In genomic region chr3:117540583-117540982, GRCh38 we compare ENCODE assay signal across 19 cellular contexts.
"Had no signal": no experiment of that assay in that cellular context is flagged by ENCODE, and none has a peak within 500 bp of the region (broad histone marks: within the 10 kb centered on the region; RNA-seq: fewer than 3 reads in every experiment).

No MANE protein-coding gene starts in this region.

- H3K4me3 ChIP-seq: breast epithelium, gastrocnemius medialis, heart left ventricle, psoas muscle, right lobe of liver, suprapubic skin, upper lobe of left lung had no signal

- DNase-seq: activated B cell treated with CpG ODN at 0.5 μM for 24 hours; activated CD4-positive, alpha-beta T cell treated with anti-CD3 and anti-CD28 coated beads, Interleukin-2, amount 10 ng/mL, durations not matched to agents 24 days and 14 days; activated CD8-positive, alpha-beta memory T cell treated with anti-CD3 and anti-CD28 coated beads, Interleukin-2, amount 50 U/mL, for 48 hours; activated naive CD4-positive, alpha-beta T cell; activated naive CD8-positive, alpha-beta T cell treated with anti-CD3 and anti-CD28 coated beads, Interleukin-2, amount 10 ng/mL, durations not matched to agents 7 days and 5 days; activated T-cell treated with anti-CD3 and anti-CD28 coated beads, Interleukin-2, amount 50 U/mL, for 72 hours; anterior cingulate cortex; dermis blood vessel endothelial cell; effector memory CD8-positive, alpha-beta T cell; gastrocnemius medialis; heart left ventricle; immature natural killer cell; nephron progenitor cell; psoas muscle; right lobe of liver; upper lobe of left lung had no signal

- H3K4me1 ChIP-seq: breast epithelium, gastrocnemius medialis, heart left ventricle, psoas muscle, right lobe of liver, suprapubic skin, upper lobe of left lung had no signal

- H3K27ac Mint-ChIP-seq: activated B cell treated with CpG ODN at 0.5 μM for 24 hours; activated CD4-positive, alpha-beta T cell treated with anti-CD3 and anti-CD28 coated beads, Interleukin-2, amount 10 ng/mL, durations not matched to agents 24 days and 14 days; activated naive CD8-positive, alpha-beta T cell treated with anti-CD3 and anti-CD28 coated beads, Interleukin-2, amount 10 ng/mL, durations not matched to agents 7 days and 5 days; activated T-cell treated with anti-CD3 and anti-CD28 coated beads, Interleukin-2, amount 50 U/mL, for 72 hours; effector memory CD8-positive, alpha-beta T cell; immature natural killer cell; nephron progenitor cell; stimulated activated naive CD8-positive, alpha-beta T cell treated with anti-CD3 and anti-CD28 coated beads, Interleukin-15, Interleukin-2, amounts not matched to agents 100 ng/mL and 50 ng/mL, for 24 hours had no signal

- H3K4me1 Mint-ChIP-seq: activated B cell treated with CpG ODN at 0.5 μM for 24 hours; activated CD4-positive, alpha-beta T cell treated with anti-CD3 and anti-CD28 coated beads, Interleukin-2, amount 10 ng/mL, durations not matched to agents 24 days and 14 days; activated naive CD8-positive, alpha-beta T cell treated with anti-CD3 and anti-CD28 coated beads, Interleukin-2, amount 10 ng/mL, durations not matched to agents 7 days and 5 days; immature natural killer cell; nephron progenitor cell had no signal

- ATAC-seq: activated T-cell treated with anti-CD3 and anti-CD28 coated beads, Interleukin-2, amount 50 U/mL, for 72 hours; effector memory CD8-positive, alpha-beta T cell; gastrocnemius medialis; heart left ventricle; psoas muscle; right lobe of liver had no signal

- H3K4me3 Mint-ChIP-seq: activated B cell treated with CpG ODN at 0.5 μM for 24 hours; activated CD4-positive, alpha-beta T cell treated with anti-CD3 and anti-CD28 coated beads, Interleukin-2, amount 10 ng/mL, durations not matched to agents 24 days and 14 days; activated naive CD8-positive, alpha-beta T cell treated with anti-CD3 and anti-CD28 coated beads, Interleukin-2, amount 10 ng/mL, durations not matched to agents 7 days and 5 days; activated T-cell treated with anti-CD3 and anti-CD28 coated beads, Interleukin-2, amount 50 U/mL, for 72 hours; effector memory CD8-positive, alpha-beta T cell; immature natural killer cell; nephron progenitor cell; stimulated activated naive CD8-positive, alpha-beta T cell treated with anti-CD3 and anti-CD28 coated beads, Interleukin-15, Interleukin-2, amounts not matched to agents 100 ng/mL and 50 ng/mL, for 24 hours had no signal

- H3K27ac ChIP-seq: breast epithelium, gastrocnemius medialis, heart left ventricle, psoas muscle, right lobe of liver, suprapubic skin, upper lobe of left lung had no signal

- H3K9me3 ChIP-seq: breast epithelium, gastrocnemius medialis, heart left ventricle, psoas muscle, right lobe of liver, suprapubic skin, upper lobe of left lung had no signal

- H3K36me3 Mint-ChIP-seq: activated naive CD8-positive, alpha-beta T cell treated with anti-CD3 and anti-CD28 coated beads, Interleukin-2, amount 10 ng/mL, durations not matched to agents 7 days and 5 days; immature natural killer cell had no signal

- H3K27me3 ChIP-seq: breast epithelium, gastrocnemius medialis, heart left ventricle, right lobe of liver, suprapubic skin, upper lobe of left lung had no signal

- H3K36me3 ChIP-seq: breast epithelium, gastrocnemius medialis, heart left ventricle, right lobe of liver, suprapubic skin, upper lobe of left lung had no signal

- H3K27me3 Mint-ChIP-seq: activated B cell treated with CpG ODN at 0.5 μM for 24 hours; activated CD4-positive, alpha-beta T cell treated with anti-CD3 and anti-CD28 coated beads, Interleukin-2, amount 10 ng/mL, durations not matched to agents 24 days and 14 days; activated naive CD8-positive, alpha-beta T cell treated with anti-CD3 and anti-CD28 coated beads, Interleukin-2, amount 10 ng/mL, durations not matched to agents 7 days and 5 days; effector memory CD8-positive, alpha-beta T cell; stimulated activated naive CD8-positive, alpha-beta T cell treated with anti-CD3 and anti-CD28 coated beads, Interleukin-15, Interleukin-2, amounts not matched to agents 100 ng/mL and 50 ng/mL, for 24 hours had no signal

- H3K9me3 Mint-ChIP-seq: activated CD4-positive, alpha-beta T cell treated with anti-CD3 and anti-CD28 coated beads, Interleukin-2, amount 10 ng/mL, durations not matched to agents 24 days and 14 days had no signal
